Comparison of ENCODE assay signal across 1 cellular context in the genomic region with DNA sequence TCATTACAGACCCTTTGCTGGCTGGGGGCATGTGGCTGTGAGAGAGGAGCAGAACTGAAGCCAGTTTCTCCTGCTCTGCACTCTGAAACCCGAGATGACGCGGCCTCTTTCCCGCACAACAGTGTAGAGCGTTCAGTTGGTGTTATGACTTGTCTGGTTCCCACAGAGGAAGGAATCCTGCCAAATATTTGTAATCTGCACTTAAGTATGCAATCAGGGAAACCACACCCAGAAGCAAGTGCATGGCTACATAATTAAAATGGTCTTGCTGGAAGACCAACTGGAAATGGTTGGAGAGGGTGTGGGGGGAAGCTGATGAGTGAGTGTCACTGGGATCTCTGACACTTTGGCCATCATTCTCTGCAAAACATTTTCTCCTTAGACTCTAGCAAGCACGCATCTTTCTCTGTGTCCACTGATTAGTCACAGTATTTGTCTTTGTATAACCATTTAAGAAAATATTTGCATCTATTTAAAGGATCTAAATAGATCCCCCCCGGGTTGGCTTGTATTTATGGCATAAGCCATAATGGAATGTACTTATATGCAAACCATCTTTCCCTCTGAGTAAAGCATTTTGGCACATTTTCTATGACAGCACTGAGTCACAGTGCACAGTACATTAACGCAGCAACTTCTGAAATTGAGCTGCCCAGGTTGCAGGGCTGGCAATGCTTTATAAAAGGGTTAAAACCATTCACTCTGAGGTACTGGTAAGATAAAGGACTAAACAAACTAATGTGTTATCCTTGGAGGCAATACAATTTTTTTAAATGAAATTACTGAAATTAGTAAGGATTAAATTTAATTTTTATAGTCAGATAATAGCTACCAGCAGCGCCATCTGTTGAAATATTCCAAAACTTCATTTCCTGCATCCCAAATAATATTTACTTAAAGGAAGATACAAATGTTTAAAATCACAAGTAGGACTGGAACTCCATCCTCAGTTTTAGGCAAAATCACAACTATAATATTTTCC.
TF ChIP-seq lines count a peak whose summit lies in the region.

No MANE protein-coding gene starts in this region.

TF ChIP-seq in HEK293, 187 proteins besides CTCF, POLR2A, EP300 and RAD21 (continued from another document and continues in another):
- TF ChIP-seq ELK4 (IDR thresholded peaks at IDR 0.05; ENCODE audit: borderline replicate concordance, low read depth, low read length) (no peak), SCRT2 (tag by site-specific recombination; IDR thresholded peaks at IDR 0.05) (0 out of 2 replicates have a peak, but pooled peaks have one; percentile 30), ZNF837 (tag by site-specific recombination; IDR thresholded peaks at IDR 0.05) (no peak), ZNF280C (tag by site-specific recombination; IDR thresholded peaks at IDR 0.05) (no peak), ZNF184 (tag by site-specific recombination; IDR thresholded peaks at IDR 0.05) (0 out of 2 replicates have a peak, but pooled peaks have one; percentile 5), REPIN1 (tag by site-specific recombination; IDR thresholded peaks at IDR 0.05; ENCODE audit: low read depth) (no peak), SCRT1 (tag by site-specific recombination; IDR thresholded peaks at IDR 0.05; ENCODE audit: borderline replicate concordance) (no peak), ZFP69B (tag by site-specific recombination; IDR thresholded peaks at IDR 0.05) (peak; percentile 88), ZSCAN30 (tag by site-specific recombination; IDR thresholded peaks at IDR 0.05) (peak; percentile 67; the same call in 1 of the 2 replicates), ZNF670 (tag by site-specific recombination; IDR thresholded peaks at IDR 0.05; ENCODE audit: low read depth) (no peak), ZFP37 (tag by site-specific recombination; IDR thresholded peaks at IDR 0.05) (no peak), ZNF701 (tag by site-specific recombination; IDR thresholded peaks at IDR 0.05) (no peak), GLIS2 (tag by site-specific recombination; IDR thresholded peaks at IDR 0.05) (no peak), ZNF350 (tag by site-specific recombination; IDR thresholded peaks at IDR 0.05) (no peak), TSHZ1 (tag by site-specific recombination; IDR thresholded peaks at IDR 0.05; ENCODE audit: borderline replicate concordance) (peak; percentile 35; the same call in 1 of the 2 replicates), ZNF843 (tag by site-specific recombination; IDR thresholded peaks at IDR 0.05) (peak; percentile 80), MYNN (tag by site-specific recombination; IDR thresholded peaks at IDR 0.05; ENCODE audit: borderline replicate concordance) (no peak), ZNF600 (tag by site-specific recombination; IDR thresholded peaks at IDR 0.05) (peak; percentile 100), HOXD13 (CRISPR knock-in tag; IDR thresholded peaks at IDR 0.05; ENCODE audit: borderline replicate concordance) (no peak), ZNF629 (tag by site-specific recombination; IDR thresholded peaks at IDR 0.05) (peak; percentile 86), ZNF169 (tag by site-specific recombination; IDR thresholded peaks at IDR 0.05) (no peak), GFI1B (tag by site-specific recombination; IDR thresholded peaks at IDR 0.05) (peak; percentile 84; the same call in 1 of the 2 replicates), ZNF311 (tag by site-specific recombination; IDR thresholded peaks at IDR 0.05; ENCODE audit: borderline replicate concordance) (no peak), YY1 (tag by site-specific recombination; IDR thresholded peaks at IDR 0.05) (no peak), ZXDB (tag by site-specific recombination; IDR thresholded peaks at IDR 0.05) (peak; percentile 70; the same call in 1 of the 2 replicates), ZNF114 (tag by site-specific recombination; IDR thresholded peaks at IDR 0.05) (no peak), ZNF677 (tag by site-specific recombination; IDR thresholded peaks at IDR 0.05) (no peak), KLF7 (tag by site-specific recombination; IDR thresholded peaks at IDR 0.05; ENCODE audit: borderline replicate concordance) (peak; percentile 79; the same call in 1 of the 2 replicates), ZNF354C (tag by site-specific recombination; IDR thresholded peaks at IDR 0.05; ENCODE audit: borderline replicate concordance, low read depth) (no peak), ZNF510 (tag by site-specific recombination; IDR thresholded peaks at IDR 0.05; ENCODE audit: insufficient replicate concordance) (no peak), ZNF133 (tag by site-specific recombination; IDR thresholded peaks at IDR 0.05) (no peak), ZNF335 (tag by site-specific recombination; conservative IDR thresholded peaks at IDR 0.05) (no peak; the same call in 1 of the 2 replicates), ZIC2 (tag by site-specific recombination; IDR thresholded peaks at IDR 0.05) (no peak), MZF1 (tag by site-specific recombination; IDR thresholded peaks at IDR 0.05; ENCODE audit: borderline replicate concordance) (peak; percentile 70; the same call in 1 of the 2 replicates), ZNF274 (IDR thresholded peaks at IDR 0.05; ENCODE audit: low read length) (no peak), ZNF274 (tag by site-specific recombination; IDR thresholded peaks at IDR 0.05; ENCODE audit: borderline replicate concordance) (no peak), HOXA7 (CRISPR knock-in tag; IDR thresholded peaks at IDR 0.05; ENCODE audit: borderline replicate concordance) (no peak), ZNF792 (tag by site-specific recombination; IDR thresholded peaks at IDR 0.05) (peak; percentile 65; the same call in 1 of the 2 replicates), ZEB2 (tag by site-specific recombination; IDR thresholded peaks at IDR 0.05) (peak; percentile 94), ZNF473 (tag by site-specific recombination; IDR thresholded peaks at IDR 0.05) (no peak), ZNF585B (tag by site-specific recombination; IDR thresholded peaks at IDR 0.05) (no peak), ZNF626 (tag by site-specific recombination; IDR thresholded peaks at IDR 0.05) (no peak), ZSCAN16 (tag by site-specific recombination; IDR thresholded peaks at IDR 0.05) (peak; percentile 48; the same call in 1 of the 2 replicates), EGR2 (tag by site-specific recombination; IDR thresholded peaks at IDR 0.05; ENCODE audit: low read depth) (no peak), ZNF223 (tag by site-specific recombination; IDR thresholded peaks at IDR 0.05) (no peak), ZNF426 (tag by site-specific recombination; IDR thresholded peaks at IDR 0.05) (no peak)
- TF ChIP-seq, protein P1, sequence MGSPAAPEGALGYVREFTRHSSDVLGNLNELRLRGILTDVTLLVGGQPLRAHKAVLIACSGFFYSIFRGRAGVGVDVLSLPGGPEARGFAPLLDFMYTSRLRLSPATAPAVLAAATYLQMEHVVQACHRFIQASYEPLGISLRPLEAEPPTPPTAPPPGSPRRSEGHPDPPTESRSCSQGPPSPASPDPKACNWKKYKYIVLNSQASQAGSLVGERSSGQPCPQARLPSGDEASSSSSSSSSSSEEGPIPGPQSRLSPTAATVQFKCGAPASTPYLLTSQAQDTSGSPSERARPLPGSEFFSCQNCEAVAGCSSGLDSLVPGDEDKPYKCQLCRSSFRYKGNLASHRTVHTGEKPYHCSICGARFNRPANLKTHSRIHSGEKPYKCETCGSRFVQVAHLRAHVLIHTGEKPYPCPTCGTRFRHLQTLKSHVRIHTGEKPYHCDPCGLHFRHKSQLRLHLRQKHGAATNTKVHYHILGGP (tag by site-specific recombination; IDR thresholded peaks at IDR 0.05): no peak
- TF ChIP-seq, protein P2, sequence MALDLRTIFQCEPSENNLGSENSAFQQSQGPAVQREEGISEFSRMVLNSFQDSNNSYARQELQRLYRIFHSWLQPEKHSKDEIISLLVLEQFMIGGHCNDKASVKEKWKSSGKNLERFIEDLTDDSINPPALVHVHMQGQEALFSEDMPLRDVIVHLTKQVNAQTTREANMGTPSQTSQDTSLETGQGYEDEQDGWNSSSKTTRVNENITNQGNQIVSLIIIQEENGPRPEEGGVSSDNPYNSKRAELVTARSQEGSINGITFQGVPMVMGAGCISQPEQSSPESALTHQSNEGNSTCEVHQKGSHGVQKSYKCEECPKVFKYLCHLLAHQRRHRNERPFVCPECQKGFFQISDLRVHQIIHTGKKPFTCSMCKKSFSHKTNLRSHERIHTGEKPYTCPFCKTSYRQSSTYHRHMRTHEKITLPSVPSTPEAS (tag by site-specific recombination; IDR thresholded peaks at IDR 0.05): no peak; the same call in 1 of the 2 replicates
- TF ChIP-seq, protein P3, sequence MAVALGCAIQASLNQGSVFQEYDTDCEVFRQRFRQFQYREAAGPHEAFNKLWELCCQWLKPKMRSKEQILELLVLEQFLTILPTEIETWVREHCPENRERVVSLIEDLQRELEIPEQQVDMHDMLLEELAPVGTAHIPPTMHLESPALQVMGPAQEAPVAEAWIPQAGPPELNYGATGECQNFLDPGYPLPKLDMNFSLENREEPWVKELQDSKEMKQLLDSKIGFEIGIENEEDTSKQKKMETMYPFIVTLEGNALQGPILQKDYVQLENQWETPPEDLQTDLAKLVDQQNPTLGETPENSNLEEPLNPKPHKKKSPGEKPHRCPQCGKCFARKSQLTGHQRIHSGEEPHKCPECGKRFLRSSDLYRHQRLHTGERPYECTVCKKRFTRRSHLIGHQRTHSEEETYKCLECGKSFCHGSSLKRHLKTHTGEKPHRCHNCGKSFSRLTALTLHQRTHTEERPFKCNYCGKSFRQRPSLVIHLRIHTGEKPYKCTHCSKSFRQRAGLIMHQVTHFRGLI (tag by site-specific recombination; IDR thresholded peaks at IDR 0.05): 0 out of 2 replicates have a peak, but pooled peaks have one; percentile 23
- TF ChIP-seq, protein P4, sequence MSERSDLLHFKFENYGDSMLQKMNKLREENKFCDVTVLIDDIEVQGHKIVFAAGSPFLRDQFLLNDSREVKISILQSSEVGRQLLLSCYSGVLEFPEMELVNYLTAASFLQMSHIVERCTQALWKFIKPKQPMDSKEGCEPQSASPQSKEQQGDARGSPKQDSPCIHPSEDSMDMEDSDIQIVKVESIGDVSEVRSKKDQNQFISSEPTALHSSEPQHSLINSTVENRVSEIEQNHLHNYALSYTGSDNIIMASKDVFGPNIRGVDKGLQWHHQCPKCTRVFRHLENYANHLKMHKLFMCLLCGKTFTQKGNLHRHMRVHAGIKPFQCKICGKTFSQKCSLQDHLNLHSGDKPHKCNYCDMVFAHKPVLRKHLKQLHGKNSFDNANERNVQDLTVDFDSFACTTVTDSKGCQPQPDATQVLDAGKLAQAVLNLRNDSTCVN (tag by site-specific recombination; optimal IDR thresholded peaks at IDR 0.05): peak; percentile 18
- TF ChIP-seq, protein P5, sequence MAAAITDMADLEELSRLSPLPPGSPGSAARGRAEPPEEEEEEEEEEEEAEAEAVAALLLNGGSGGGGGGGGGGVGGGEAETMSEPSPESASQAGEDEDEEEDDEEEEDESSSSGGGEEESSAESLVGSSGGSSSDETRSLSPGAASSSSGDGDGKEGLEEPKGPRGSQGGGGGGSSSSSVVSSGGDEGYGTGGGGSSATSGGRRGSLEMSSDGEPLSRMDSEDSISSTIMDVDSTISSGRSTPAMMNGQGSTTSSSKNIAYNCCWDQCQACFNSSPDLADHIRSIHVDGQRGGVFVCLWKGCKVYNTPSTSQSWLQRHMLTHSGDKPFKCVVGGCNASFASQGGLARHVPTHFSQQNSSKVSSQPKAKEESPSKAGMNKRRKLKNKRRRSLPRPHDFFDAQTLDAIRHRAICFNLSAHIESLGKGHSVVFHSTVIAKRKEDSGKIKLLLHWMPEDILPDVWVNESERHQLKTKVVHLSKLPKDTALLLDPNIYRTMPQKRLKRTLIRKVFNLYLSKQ (tag by site-specific recombination; IDR thresholded peaks at IDR 0.05; ENCODE audit: borderline replicate concordance): no peak
